In genomic region chr12:119671070-119671469, GRCh38 we compare ENCODE assay signal across 15 cellular contexts. TPM values are rescaled to one million over a fixed set of nuclear protein-coding genes. Genes with fewer than 3 reads are reported as not detected.
DNase-seq lines count a peak whose midpoint lies in the region; ATAC-seq and TF ChIP-seq lines count a peak whose summit lies in the region.
"Had no signal": no experiment of that assay in that cellular context is flagged by ENCODE, and none has a peak within 500 bp of the region (broad histone marks: within the 10 kb centered on the region; RNA-seq: fewer than 3 reads in every experiment).

No MANE protein-coding gene starts in this region.

- H3K36me3 ChIP-seq in stomach: peaks cover 30 to 61% (median 55%) of the 10 kb centered on the region in 4 donors

- DNase-seq in activated T-cell treated with anti-CD3 and anti-CD28 coated beads, Interleukin-2, amount 50 U/mL, for 24 hours: no peak
- no peak for DNase-seq in activated T-cell treated with anti-CD3 and anti-CD28 coated beads, Interleukin-2, amount 50 U/mL, for 4 hours
- no peak for DNase-seq in activated T-helper 1 cell treated with anti-CD3 and anti-CD28 coated beads, Interleukin-12 subunit alpha, Interleukin-12 subunit beta, Interleukin-2, Interleukin-4 antibody, amounts not matched to agents 30 ng/mL and 10 ng/mL and 1 ng/mL, durations not matched to agents 14 hours and 24 hours and 36 hours (ENCODE audit: low spot score)
- DNase-seq in immature natural killer cell (no peak), stomach (no peak), NOMO-1 treated with DMSO at 0.1 percent for 48 hours (lab: John Stamatoyannopoulos, UW; ENCODE audit: unreplicated experiment) (no peak)
- DNase-seq: ACHN, anterior cingulate cortex, NCI-H146, NCI-H510A treated with DMSO at 0.1 percent for 48 hours, occipital lobe, T-helper 9 cell had no signal

- TF ChIP-seq EP300 in stomach (IDR thresholded peaks at IDR 0.05): no peak

- no peaks in the 10 kb centered on the region for H3K9me3 Mint-ChIP-seq in activated T-cell treated with anti-CD3 and anti-CD28 coated beads, Interleukin-2, amount 50 U/mL, for 24 hours
- H3K9me3 Mint-ChIP-seq in activated T-cell treated with anti-CD3 and anti-CD28 coated beads, Interleukin-2, amount 50 U/mL, for 4 hours: no peaks in the 10 kb centered on the region
- no peaks in the 10 kb centered on the region for H3K9me3 Mint-ChIP-seq in activated T-helper 1 cell treated with anti-CD3 and anti-CD28 coated beads, Interleukin-12 subunit alpha, Interleukin-12 subunit beta, Interleukin-2, Interleukin-4 antibody, amounts not matched to agents 30 ng/mL and 10 ng/mL and 1 ng/mL, durations not matched to agents 14 hours and 24 hours and 36 hours
- H3K9me3 Mint-ChIP-seq in immature natural killer cell: no peaks in the 10 kb centered on the region

- peaks cover 31 to 91% (median 70%) of the 10 kb centered on the region in 4 donors for H3K4me1 ChIP-seq in stomach

- peaks cover 76% of the 10 kb centered on the region for H3K36me3 Mint-ChIP-seq in activated T-cell treated with anti-CD3 and anti-CD28 coated beads, Interleukin-2, amount 50 U/mL, for 24 hours (ENCODE audit: low read depth)
- H3K36me3 Mint-ChIP-seq in activated T-cell treated with anti-CD3 and anti-CD28 coated beads, Interleukin-2, amount 50 U/mL, for 4 hours (ENCODE audit: insufficient read depth): peaks cover 46% of the 10 kb centered on the region
- H3K36me3 Mint-ChIP-seq in activated T-helper 1 cell treated with anti-CD3 and anti-CD28 coated beads, Interleukin-12 subunit alpha, Interleukin-12 subunit beta, Interleukin-2, Interleukin-4 antibody, amounts not matched to agents 30 ng/mL and 10 ng/mL and 1 ng/mL, durations not matched to agents 14 hours and 24 hours and 36 hours (ENCODE audit: low read depth): peaks cover 58% of the 10 kb centered on the region
- peaks cover 8 to 39% (median 18%) of the 10 kb centered on the region in 3 donors for H3K36me3 Mint-ChIP-seq in immature natural killer cell

- H3K4me1 Mint-ChIP-seq in activated T-cell treated with anti-CD3 and anti-CD28 coated beads, Interleukin-2, amount 50 U/mL, for 24 hours (ENCODE audit: low read depth): peaks cover 74% of the 10 kb centered on the region
- H3K4me1 Mint-ChIP-seq in activated T-cell treated with anti-CD3 and anti-CD28 coated beads, Interleukin-2, amount 50 U/mL, for 4 hours (ENCODE audit: low read depth): peaks cover 67% of the 10 kb centered on the region
- H3K4me1 Mint-ChIP-seq in activated T-helper 1 cell treated with anti-CD3 and anti-CD28 coated beads, Interleukin-12 subunit alpha, Interleukin-12 subunit beta, Interleukin-2, Interleukin-4 antibody, amounts not matched to agents 30 ng/mL and 10 ng/mL and 1 ng/mL, durations not matched to agents 14 hours and 24 hours and 36 hours (ENCODE audit: low read depth): peaks cover 70% of the 10 kb centered on the region
- peaks cover 51 to 73% of the 10 kb centered on the region in 2 donors for H3K4me1 Mint-ChIP-seq in immature natural killer cell

- no peaks in the 10 kb centered on the region for H3K27me3 ChIP-seq in stomach
- H3K27me3 ChIP-seq: suprapubic skin had no signal

- peak overlapping the region; percentile 79 for H3K27ac Mint-ChIP-seq in activated T-cell treated with anti-CD3 and anti-CD28 coated beads, Interleukin-2, amount 50 U/mL, for 24 hours
- peak overlapping the region; percentile 80 for H3K27ac Mint-ChIP-seq in activated T-helper 1 cell treated with anti-CD3 and anti-CD28 coated beads, Interleukin-12 subunit alpha, Interleukin-12 subunit beta, Interleukin-2, Interleukin-4 antibody, amounts not matched to agents 30 ng/mL and 10 ng/mL and 1 ng/mL, durations not matched to agents 14 hours and 24 hours and 36 hours
- H3K27ac Mint-ChIP-seq in immature natural killer cell: peak overlapping the region; percentile 32 to 77 (median 69)

- peak overlapping the region in 2 of 4 donors; percentile 15 to 79 for H3K4me3 ChIP-seq in stomach
- H3K4me3 ChIP-seq: suprapubic skin had no signal

- H3K27me3 Mint-ChIP-seq in activated T-cell treated with anti-CD3 and anti-CD28 coated beads, Interleukin-2, amount 50 U/mL, for 24 hours: no peaks in the 10 kb centered on the region
- no peaks in the 10 kb centered on the region for H3K27me3 Mint-ChIP-seq in activated T-cell treated with anti-CD3 and anti-CD28 coated beads, Interleukin-2, amount 50 U/mL, for 4 hours (ENCODE audit: low read depth)
- no peaks in the 10 kb centered on the region for H3K27me3 Mint-ChIP-seq in activated T-helper 1 cell treated with anti-CD3 and anti-CD28 coated beads, Interleukin-12 subunit alpha, Interleukin-12 subunit beta, Interleukin-2, Interleukin-4 antibody, amounts not matched to agents 30 ng/mL and 10 ng/mL and 1 ng/mL, durations not matched to agents 14 hours and 24 hours and 36 hours (ENCODE audit: insufficient read depth)
- H3K27me3 Mint-ChIP-seq in immature natural killer cell (ENCODE audit: low read depth in 3 of 3): peaks cover 0 to 6% (median 5%) of the 10 kb centered on the region in 3 donors

- peak overlapping the region; percentile 52 to 99 (median 97) for H3K27ac ChIP-seq in stomach

- TF ChIP-seq POLR2A in stomach (IDR thresholded peaks at IDR 0.05) (no peak), GM18505 (IDR thresholded peaks at IDR 0.05; ENCODE audit: borderline replicate concordance, extremely low read depth, insufficient read depth, insufficient read length) (no peak)

- H3K9me3 ChIP-seq in stomach: no peaks in the 10 kb centered on the region
- H3K9me3 ChIP-seq: suprapubic skin had no signal

- ATAC-seq in activated T-cell treated with anti-CD3 and anti-CD28 coated beads, Interleukin-2, amount 50 U/mL, for 4 hours: no peak
- ATAC-seq in GM18505 (IDR thresholded peaks at IDR 0.05; ENCODE audit: unreplicated experiment) (no peak), HG02981 (IDR thresholded peaks at IDR 0.05; ENCODE audit: unreplicated experiment) (no peak)

- WGBS in stomach, 5 donors: 62 to 78% (median 66%) methylated on average over 3 of the region's 3 CpGs

- peak overlapping the region; percentile 94 for H3K4me3 Mint-ChIP-seq in activated T-cell treated with anti-CD3 and anti-CD28 coated beads, Interleukin-2, amount 50 U/mL, for 24 hours
- no peak overlapping the region for H3K4me3 Mint-ChIP-seq in activated T-cell treated with anti-CD3 and anti-CD28 coated beads, Interleukin-2, amount 50 U/mL, for 4 hours
- peak overlapping the region; percentile 16 for H3K4me3 Mint-ChIP-seq in activated T-helper 1 cell treated with anti-CD3 and anti-CD28 coated beads, Interleukin-12 subunit alpha, Interleukin-12 subunit beta, Interleukin-2, Interleukin-4 antibody, amounts not matched to agents 30 ng/mL and 10 ng/mL and 1 ng/mL, durations not matched to agents 14 hours and 24 hours and 36 hours
- peak overlapping the region in 1 of 5 donors; percentile 26 for H3K4me3 Mint-ChIP-seq in immature natural killer cell

- intact Hi-C loops in activated T-helper 1 cell treated with anti-CD3 and anti-CD28 coated beads, Interleukin-12 subunit alpha, Interleukin-12 subunit beta, Interleukin-2, Interleukin-4 antibody, amounts not matched to agents 30 ng/mL and 10 ng/mL and 1 ng/mL, durations not matched to agents 14 hours and 24 hours and 36 hours (cut with micrococcal nuclease): no loop called here
- intact Hi-C loops in stomach (cut with DNase I; ENCODE audit: low total_unique reads): no loop called here

- no peak for TF ChIP-seq CTCF in stomach (IDR thresholded peaks at IDR 0.05)

RNA-seq across cellular contexts. Expression of gene PRKAB1, which starts 3.1 kb away (rescaled TPM):
- 10 to 100 TPM; 30.9 to 37.3 (median 32.5) TPM for total RNA-seq in activated T-cell treated with anti-CD3 and anti-CD28 coated beads, Interleukin-2, amount 50 U/mL, for 4 hours
- total RNA-seq in activated T-helper 1 cell treated with anti-CD3 and anti-CD28 coated beads, Interleukin-12 subunit alpha, Interleukin-12 subunit beta, Interleukin-2, Interleukin-4 antibody, amounts not matched to agents 30 ng/mL and 10 ng/mL and 1 ng/mL, durations not matched to agents 14 hours and 24 hours and 36 hours: 30.3 and 33.7 TPM in 2 replicates
- polyA plus RNA-seq in immature natural killer cell: 10 to 100 TPM; 35.8 to 48.5 (median 46.8) TPM
- 100 to 1,000 TPM in 1 of 5 donors, 10 to 100 TPM in 4; 22.6 to 143 (median 53.6) TPM for total RNA-seq in stomach
- polyA plus RNA-seq in stomach: 10 to 100 TPM; 30.7 to 53.6 (median 45.8) TPM
